12 cellular contexts compared by ENCODE assay signal in the genomic region with DNA sequence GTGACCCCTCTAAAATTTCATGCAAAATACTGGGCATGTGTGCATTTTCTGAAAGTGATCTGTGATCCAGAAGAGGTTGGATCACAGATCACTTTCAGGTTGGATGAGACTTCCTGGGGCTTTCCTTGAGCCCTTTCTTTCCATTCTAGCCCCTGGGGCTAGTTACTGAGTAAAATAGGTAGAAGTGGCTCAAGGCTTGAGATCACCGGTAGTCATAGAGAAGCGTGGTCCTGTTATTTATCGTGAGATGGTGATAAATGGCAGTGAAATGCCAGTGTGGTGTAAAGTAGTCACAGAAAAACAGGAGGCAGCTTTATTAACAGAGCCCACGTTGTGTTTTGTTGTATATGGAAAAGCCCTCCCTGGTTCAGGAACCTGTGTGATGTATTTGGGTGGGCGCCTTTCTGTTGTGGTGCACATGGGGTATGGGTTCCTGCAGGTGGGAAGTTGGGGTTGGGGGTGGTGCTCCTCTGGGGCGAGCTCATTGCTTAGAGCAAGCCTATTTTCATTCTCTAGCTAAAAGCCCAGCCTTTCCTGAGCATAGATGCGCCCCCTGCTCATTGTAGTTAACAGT. TPM values are rescaled to one million over a fixed set of nuclear protein-coding genes. Genes with fewer than 3 reads are reported as not detected.
DNase-seq lines count a peak whose midpoint lies in the region; ATAC-seq, FAIRE-seq and TF ChIP-seq lines count a peak whose summit lies in the region.
"Had no signal": no experiment of that assay in that cellular context is flagged by ENCODE, and none has a peak within 500 bp of the region (broad histone marks: within the 10 kb centered on the region; RNA-seq: fewer than 3 reads in every experiment).

No MANE protein-coding gene starts in this region.

- H3K4me3 Mint-ChIP-seq in activated naive CD4-positive, alpha-beta T cell treated with anti-CD3 and anti-CD28 coated beads, Interleukin-2, amount 50 U/mL, for 24 hours: no peak overlapping the region
- peak overlapping the region; percentile 46 for H3K4me3 Mint-ChIP-seq in type B pancreatic cell

- DNase-seq in activated naive CD4-positive, alpha-beta T cell treated with anti-CD3 and anti-CD28 coated beads, Interleukin-2, amount 50 U/mL, for 16 hours: no peak
- no peak for DNase-seq in K562 (ENCODE audit: extremely low read depth in 1 of 4, low spot score in 3 of 4)
- DNase-seq in type B pancreatic cell (ENCODE audit: extremely low spot score, unreplicated experiment): no peak
- no peak for DNase-seq in C1 segment of cervical spinal cord (lab: John Stamatoyannopoulos, UW)
- no peak for DNase-seq in NCI-H526 (lab: John Stamatoyannopoulos, UW)
- DNase-seq: NCI-H1694 treated with DMSO at 0.1 percent for 48 hours, occipital lobe had no signal

- peaks cover 7% of the 10 kb centered on the region for H3K9me1 ChIP-seq in K562 (ENCODE audit: control insufficient read depth, insufficient read depth, low read length)

- no peak for TF ChIP-seq POLR2A in K562 (conservative IDR thresholded peaks at IDR 0.05)

- ATAC-seq in K562 (no peak), HG03135 (IDR thresholded peaks at IDR 0.05; ENCODE audit: unreplicated experiment) (no peak)

- intact Hi-C loops in K562 (cut with micrococcal nuclease): loop anchor here (2.0 kb wide), 1 partner anchor 45 kb away; no protein-coding TSS in a partner anchor

- no peak for TF ChIP-seq RAD21 in K562 (CRISPR knock-in tag; conservative IDR thresholded peaks at IDR 0.05 in 1 of 2, IDR thresholded peaks at IDR 0.05 in 1 of 2)

- H3K36me3 ChIP-seq in K562 (ENCODE audit: control insufficient read depth, insufficient read depth, low read length) (peaks cover 66% of the 10 kb centered on the region), mesodermal cell (ENCODE audit: control insufficient read depth, insufficient read depth, low read length) (peaks cover 27% of the 10 kb centered on the region)
- H3K36me3 ChIP-seq: BE2C had no signal

- in situ Hi-C loops in K562 (cut with MboI): loop anchor here (10.0 kb wide), 1 partner anchor 119 kb away; no protein-coding TSS in a partner anchor

- POLR2A ChIA-PET in K562 (lab: Yijun Ruan, JAX): interaction anchor here (0.9 to 3.2 kb wide), 6 partner anchors 11 to 59 kb away, joined by 3 to 16 read pairs (median 5); no protein-coding TSS in a partner anchor

- H3K4me3 ChIP-seq in K562 (no peak overlapping the region), mesodermal cell (ENCODE audit: extremely low read depth, insufficient read depth, low read length, poor library complexity, severe bottlenecking) (no peak overlapping the region)

- H3K4me1 ChIP-seq in K562 (replicated peaks in 1 of 2; ENCODE audit: control insufficient read depth in 2 of 2, insufficient read depth in 2 of 2, low read length in 2 of 2) (peaks cover 66 to 73% of the 10 kb centered on the region in 2 experiments), mesodermal cell (ENCODE audit: control insufficient read depth, insufficient read depth, low read length, poor library complexity, severe bottlenecking) (peaks cover 92% of the 10 kb centered on the region)
- H3K4me1 ChIP-seq: BE2C had no signal

- no peaks in the 10 kb centered on the region for H3K27me3 Mint-ChIP-seq in activated naive CD4-positive, alpha-beta T cell treated with anti-CD3 and anti-CD28 coated beads, Interleukin-2, amount 50 U/mL, for 24 hours
- no peaks in the 10 kb centered on the region for H3K27me3 Mint-ChIP-seq in type B pancreatic cell

- H3K4me2 ChIP-seq in K562 (ENCODE audit: insufficient read depth, low read length): peak overlapping the region; percentile 68

- H3K36me3 Mint-ChIP-seq in activated naive CD4-positive, alpha-beta T cell treated with anti-CD3 and anti-CD28 coated beads, Interleukin-2, amount 50 U/mL, for 24 hours: peaks cover 2% of the 10 kb centered on the region
- H3K36me3 Mint-ChIP-seq in type B pancreatic cell: peaks cover 19% of the 10 kb centered on the region

- H3K4me1 Mint-ChIP-seq in activated naive CD4-positive, alpha-beta T cell treated with anti-CD3 and anti-CD28 coated beads, Interleukin-2, amount 50 U/mL, for 24 hours: peaks cover 80% of the 10 kb centered on the region
- H3K4me1 Mint-ChIP-seq in type B pancreatic cell (ENCODE audit: unreplicated experiment): peaks cover 75% of the 10 kb centered on the region

- H3K27ac Mint-ChIP-seq in activated naive CD4-positive, alpha-beta T cell treated with anti-CD3 and anti-CD28 coated beads, Interleukin-2, amount 50 U/mL, for 24 hours: peak overlapping the region; percentile 95
- peak overlapping the region; percentile 96 for H3K27ac Mint-ChIP-seq in type B pancreatic cell

- TF ChIP-seq EP300 in K562 (IDR thresholded peaks at IDR 0.05; ENCODE audit: low read length): no peak

- 0 out of 2 replicates have a peak overlapping the region, but pooled peaks have one; percentile 3 for H2AFZ ChIP-seq in K562 (ENCODE audit: low read depth, low read length)

- H3K79me2 ChIP-seq in K562 (ENCODE audit: control insufficient read depth, insufficient read depth, low read length): peaks cover 88% of the 10 kb centered on the region

- CTCF ChIA-PET in K562 (lab: Yijun Ruan, JAX; ENCODE audit: low intra/inter-chr PET ratio): interaction anchor here (2.2 to 5.5 kb wide), 2 partner anchors 58 to 120 kb away, joined by 14 to 79 read pairs; no protein-coding TSS in a partner anchor

- peak overlapping the region; percentile 32 to 82; a peak in 3 of 4 replicates for H3K9ac ChIP-seq in K562 (ENCODE audit: insufficient read depth in 1 of 2, low read depth in 2 of 2, low read length in 2 of 2)

- H4K20me1 ChIP-seq in K562 (replicated peaks; ENCODE audit: control insufficient read depth, insufficient read depth, low read length): peaks cover 7% of the 10 kb centered on the region

- 15% methylated on average over 7 of the region's 7 CpGs for WGBS in K562 (ENCODE audit: insufficient coverage, low coverage, missing lambda C conversion rate)
- 79 to 85% methylated on average over 4 to 5 of the region's 7 CpGs for WGBS in mesodermal cell (ENCODE audit: insufficient coverage in 2 of 2), 2 experiments

- no peak; a peak in 1 of 6 replicates for TF ChIP-seq CTCF in K562 (IDR thresholded peaks at IDR 0.05 in 2 of 3, conservative IDR thresholded peaks at IDR 0.05 in 1 of 3; ENCODE audit: insufficient read depth in 2 of 3, low read depth in 1 of 3, low read length in 3 of 3)
- TF ChIP-seq CTCF in type B pancreatic cell (conservative IDR thresholded peaks at IDR 0.05): no peak

- no peaks in the 10 kb centered on the region for H3K27me3 ChIP-seq in K562 (ENCODE audit: control insufficient read depth in 2 of 2, insufficient read depth in 2 of 2, low read length in 2 of 2)
- H3K27me3 ChIP-seq: BE2C had no signal

- peak overlapping the region; percentile 65 for H3K27ac ChIP-seq in K562 (ENCODE audit: extremely low read depth, low read depth, low read length)
- peak overlapping the region; percentile 37 for H3K27ac ChIP-seq in mesodermal cell (ENCODE audit: low read depth, low read length, severe bottlenecking)

- H3K9me3 Mint-ChIP-seq in activated naive CD4-positive, alpha-beta T cell treated with anti-CD3 and anti-CD28 coated beads, Interleukin-2, amount 50 U/mL, for 24 hours: no peaks in the 10 kb centered on the region
- H3K9me3 Mint-ChIP-seq in type B pancreatic cell: no peaks in the 10 kb centered on the region

- FAIRE-seq in K562 (lab: Jason Lieb, UNC): no peak

- BruUV-seq in K562 (replicated peaks; lab: Mats Ljungman, UMichigan): no TSS peak

- H3K9me3 ChIP-seq in K562 (replicated peaks; ENCODE audit: control insufficient read depth, insufficient read depth, low read depth, low read length) (no peaks in the 10 kb centered on the region), mesodermal cell (ENCODE audit: control insufficient read depth, low read length) (no peaks in the 10 kb centered on the region)
- H3K9me3 ChIP-seq: BE2C had no signal

RNA-seq across cellular contexts. Expression of a gene that starts 34.0 kb away (rescaled TPM):
- total RNA-seq in K562 (2011; cell fraction: chromatin; rRNA removed; ENCODE audit: low replicate concordance): 0.09 TPM in 1 of 2 replicates, not detected in the other
- 0.26 TPM in 1 of 2 replicates, not detected in the other for total RNA-seq in K562 (2011; cell fraction: nucleolus; rRNA removed)
- total RNA-seq in K562 (2011; cell fraction: nucleoplasm; rRNA removed): 0.22 TPM in 1 of 2 replicates, not detected in the other
- total RNA-seq in K562 (2014; rRNA removed) (0.29 TPM in 1 of 2 replicates, not detected in the other), K562 (2014; rRNA removed; fragmentation: Illumina TruSeq; extraction: Trizol) (0.04 TPM in 1 of 2 replicates, not detected in the other), K562 (2015; rRNA removed; fragmentation: Illumina TruSeq; extraction: Trizol) (0.04 TPM in 2 replicates), K562 (2021) (0.13 TPM in 1 of 2 replicates, not detected in the other), type B pancreatic cell (ENCODE audit: low replicate concordance) (0.07 and 0.10 TPM in 2 replicates)
- polyA plus RNA-seq in K562 (2011; rRNA removed) (0.03 TPM in 1 of 2 replicates, not detected in the other), K562 (2014; fragmentation: Illumina TruSeq; extraction: Trizol) (not detected in 2 replicates), K562 (2014; fragmentation: Nextera tagmentation; extraction: Ambion mirVana) (under 1 TPM in 1 of 2 experiments, not detected in 1; 0.14 TPM), K562 (2014; rRNA removed) (not detected in 2 replicates)
- polyA plus RNA-seq in K562 (2011; cell fraction: cytosol; rRNA removed): not detected in 2 replicates
- 0.03 TPM in 1 of 2 replicates, not detected in the other for polyA plus RNA-seq in K562 (2011; cell fraction: nucleus; rRNA removed)
- 0.05 and 0.06 TPM in 2 replicates for polyA plus RNA-seq in K562 (2012)
- polyA minus RNA-seq in K562 (2011; rRNA and poly(A)+ RNA removed): not detected in 2 replicates
- polyA minus RNA-seq in K562 (2011; cell fraction: cytosol; rRNA and poly(A)+ RNA removed): not detected in 2 replicates
- not detected in 2 replicates for polyA minus RNA-seq in K562 (2011; cell fraction: nucleus; rRNA and poly(A)+ RNA removed)
- 0.26 TPM for polyA plus RNA-seq in mesodermal cell (2013, experiment 1 of 2)
- 0.35 TPM for polyA plus RNA-seq in mesodermal cell (2013, experiment 2 of 2)
- total RNA-seq: fibroblast of villous mesenchyme had no signal

RNA-seq across cellular contexts. Expression of a gene that starts 49.6 kb away (rescaled TPM):
- 67.3 and 149 TPM in 2 replicates for total RNA-seq in K562 (2011; cell fraction: chromatin; rRNA removed; ENCODE audit: low replicate concordance)
- 99.9 and 106 TPM in 2 replicates for total RNA-seq in K562 (2011; cell fraction: nucleolus; rRNA removed)
- 117 and 138 TPM in 2 replicates for total RNA-seq in K562 (2011; cell fraction: nucleoplasm; rRNA removed)
- total RNA-seq in K562 (2014; rRNA removed) (22.4 and 33.3 TPM in 2 replicates), K562 (2014; rRNA removed; fragmentation: Illumina TruSeq; extraction: Trizol) (19.0 and 23.3 TPM in 2 replicates), K562 (2015; rRNA removed; fragmentation: Illumina TruSeq; extraction: Trizol) (22.5 and 24.4 TPM in 2 replicates), K562 (2021) (89.2 and 92.9 TPM in 2 replicates), type B pancreatic cell (ENCODE audit: low replicate concordance) (111 and 159 TPM in 2 replicates)
- polyA plus RNA-seq in K562 (2011; rRNA removed) (42.9 and 65.1 TPM in 2 replicates), K562 (2014; fragmentation: Illumina TruSeq; extraction: Trizol) (65.0 and 66.6 TPM in 2 replicates), K562 (2014; fragmentation: Nextera tagmentation; extraction: Ambion mirVana) (1 to 10 TPM; 5.8 to 6.6 TPM), K562 (2014; rRNA removed) (47.2 and 57.2 TPM in 2 replicates)
- 52.8 and 88.0 TPM in 2 replicates for polyA plus RNA-seq in K562 (2011; cell fraction: cytosol; rRNA removed)
- polyA plus RNA-seq in K562 (2011; cell fraction: nucleus; rRNA removed): 52.2 and 85.9 TPM in 2 replicates
- polyA plus RNA-seq in K562 (2012): 44.4 and 57.4 TPM in 2 replicates
- polyA minus RNA-seq in K562 (2011; rRNA and poly(A)+ RNA removed): 21.6 and 45.5 TPM in 2 replicates
- 28.6 and 45.2 TPM in 2 replicates for polyA minus RNA-seq in K562 (2011; cell fraction: cytosol; rRNA and poly(A)+ RNA removed)
- 20.1 and 21.1 TPM in 2 replicates for polyA minus RNA-seq in K562 (2011; cell fraction: nucleus; rRNA and poly(A)+ RNA removed)
- polyA plus RNA-seq in mesodermal cell (2013, experiment 1 of 2): 117 TPM
- 90.6 TPM for polyA plus RNA-seq in mesodermal cell (2013, experiment 2 of 2)
